ENCODE assay signal across 11 cellular contexts in the genomic region with DNA sequence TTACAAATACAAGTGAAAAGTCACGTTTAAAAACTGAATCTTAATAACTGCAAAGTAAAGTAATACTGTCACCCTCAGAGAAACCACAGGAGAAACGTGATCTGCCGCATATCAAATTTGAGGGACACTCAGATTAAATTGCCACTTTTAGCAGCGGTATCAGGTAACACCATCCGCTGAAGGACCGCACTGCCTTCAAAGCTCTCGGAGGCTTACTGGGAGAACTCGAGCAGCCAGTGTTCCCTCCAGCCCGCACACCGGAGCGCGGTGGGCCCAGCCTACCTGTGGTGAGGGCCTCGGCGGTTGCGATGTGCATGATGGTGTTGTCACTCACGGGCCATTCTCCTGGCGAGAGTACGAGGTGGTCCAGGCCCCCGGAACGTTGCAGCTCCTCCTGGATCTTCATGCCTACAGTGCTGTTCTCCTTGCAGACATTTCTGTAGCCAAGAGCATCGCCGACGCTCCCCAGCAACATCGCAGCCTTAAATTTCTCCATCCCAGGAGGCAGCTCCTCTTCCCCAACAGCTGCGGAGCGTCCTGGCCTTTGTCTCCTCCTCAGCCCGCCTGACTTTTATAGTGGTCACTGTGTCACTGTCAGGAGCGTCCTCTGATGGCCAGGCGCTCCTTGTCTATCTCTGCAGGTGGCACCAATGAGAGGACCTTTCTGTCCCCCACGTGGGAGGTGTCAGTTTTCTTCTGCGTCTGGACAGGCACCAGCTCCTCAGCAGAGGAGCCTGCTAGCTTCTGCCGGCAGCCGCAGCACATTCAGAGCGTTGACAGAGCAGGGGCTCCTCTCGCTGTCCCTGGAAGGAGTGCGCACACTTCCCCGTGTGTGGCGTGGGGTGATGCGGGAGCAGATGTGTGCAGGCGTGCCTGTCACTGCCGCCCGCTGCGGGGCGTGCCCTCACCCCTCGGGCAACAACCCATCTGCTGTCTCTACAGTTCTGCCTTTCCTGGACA. TPM values are rescaled to one million over a fixed set of nuclear protein-coding genes. Genes with fewer than 3 reads are reported as not detected.
DNase-seq lines count a peak whose midpoint lies in the region; ATAC-seq and TF ChIP-seq lines count a peak whose summit lies in the region.
"Had no signal": no experiment of that assay in that cellular context is flagged by ENCODE, and none has a peak within 500 bp of the region (broad histone marks: within the 10 kb centered on the region; RNA-seq: fewer than 3 reads in every experiment).

A gene (minus strand): TSS at position 547 of the 960 bp plus-strand sequence. CDS start 51 bp downstream, at position 496.

- peaks cover 50% of the 10 kb centered on the region for H3K36me3 Mint-ChIP-seq in nephron progenitor cell (ENCODE audit: low read depth)

- H3K27me3 ChIP-seq in BLaER1 (no peaks in the 10 kb centered on the region), ectodermal cell (ENCODE audit: control insufficient read depth, insufficient read depth, low read length, poor library complexity, severe bottlenecking) (no peaks in the 10 kb centered on the region), ovary (no peaks in the 10 kb centered on the region)

- TF ChIP-seq POLR2A in ovary (IDR thresholded peaks at IDR 0.05) = no peak

- H3K4me3 ChIP-seq in BLaER1 (no peak within 1 kb of the TSS), ectodermal cell (ENCODE audit: insufficient read depth, low read depth, low read length) (no peak within 1 kb of the TSS), ovary (no peak within 1 kb of the TSS)

- no peaks in the 10 kb centered on the region for H4K20me1 ChIP-seq in BLaER1

- DNase-seq in NCI-H187 (lab: John Stamatoyannopoulos, UW) = peak; percentile 74 to 89
- DNase-seq in nephron progenitor cell = peak; percentile 42
- DNase-seq in ovary = no peak
- DNase-seq in NCI-H1092 treated with DMSO at 0.1 percent for 48 hours (lab: John Stamatoyannopoulos, UW) = no peak
- DNase-seq: CD8-positive, alpha-beta T cell; erythroblast; stimulated activated CD4-positive, alpha-beta T cell treated with anti-CD3 and anti-CD28 coated beads, Interleukin-1b, Interleukin-23, amount 100 ng/mL, for 48 hours had no signal

- H3K27ac Mint-ChIP-seq in nephron progenitor cell = peak within 1 kb of the TSS; percentile 98
- H3K27ac Mint-ChIP-seq: CD8-positive, alpha-beta T cell had no signal

- peak within 1 kb of the TSS; percentile 55 for H3K4me3 Mint-ChIP-seq in nephron progenitor cell
- H3K4me3 Mint-ChIP-seq: CD8-positive, alpha-beta T cell had no signal

- TF ChIP-seq CTCF in nephron progenitor cell (IDR thresholded peaks at IDR 0.05) = no peak
- TF ChIP-seq CTCF in ovary (IDR thresholded peaks at IDR 0.05) = no peak

- H3K27ac ChIP-seq in BLaER1 (peak within 1 kb of the TSS; percentile 82), ectodermal cell (ENCODE audit: insufficient read depth, low read depth, low read length, poor library complexity, severe bottlenecking) (peak within 1 kb of the TSS; percentile 41), ovary (no peak within 1 kb of the TSS)

- no peaks in the 10 kb centered on the region for H3K9me3 ChIP-seq in BLaER1
- H3K9me3 ChIP-seq in ectodermal cell (ENCODE audit: control insufficient read depth, low read length) = no peaks in the 10 kb centered on the region
- H3K9me3 ChIP-seq in ovary = no peaks in the 10 kb centered on the region

- peak within 1 kb of the TSS; percentile 94 for H3K4me2 ChIP-seq in BLaER1

- no peak for TF ChIP-seq EP300 in ovary (IDR thresholded peaks at IDR 0.05)

- no peaks in the 10 kb centered on the region for H3K9me3 Mint-ChIP-seq in nephron progenitor cell
- H3K9me3 Mint-ChIP-seq: CD8-positive, alpha-beta T cell had no signal

- peak within 1 kb of the TSS; percentile 66 for H3K9ac ChIP-seq in BLaER1

- intact Hi-C loops in ovary (cut with DNase I) = no loop called here

- ATAC-seq in HG02678 (IDR thresholded peaks at IDR 0.05; ENCODE audit: unreplicated experiment) (no peak), HG02938 (IDR thresholded peaks at IDR 0.05; ENCODE audit: unreplicated experiment) (no peak)
- ATAC-seq: CD8-positive, alpha-beta T cell had no signal

- H3K4me1 ChIP-seq in BLaER1 = peaks cover 61% of the 10 kb centered on the region
- H3K4me1 ChIP-seq in ectodermal cell (ENCODE audit: control insufficient read depth, insufficient read depth, low read length) = peaks cover 9% of the 10 kb centered on the region
- peaks cover 9% of the 10 kb centered on the region for H3K4me1 ChIP-seq in ovary (ENCODE audit: insufficient read depth)

- 86 to 90% methylated on average over 45 of the region's 45 CpGs for WGBS in ectodermal cell, 2 experiments
- 75 to 80% (median 79%) methylated on average over 45 of the region's 45 CpGs for WGBS in ovary, 3 donors

- H3K4me1 Mint-ChIP-seq in nephron progenitor cell = peaks cover 46% of the 10 kb centered on the region

- H3K36me3 ChIP-seq in BLaER1 (peaks cover 42% of the 10 kb centered on the region), ectodermal cell (ENCODE audit: control insufficient read depth, insufficient read depth, low read length) (peaks cover 15% of the 10 kb centered on the region), ovary (no peaks in the 10 kb centered on the region)

- peaks cover 4% of the 10 kb centered on the region for H3K27me3 Mint-ChIP-seq in nephron progenitor cell (ENCODE audit: low read depth, poor library complexity)

RNA-seq across cellular contexts. Expression of the gene that starts here (rescaled TPM):
- polyA plus RNA-seq in ectodermal cell (2013, experiment 1 of 4) = 1.1 TPM
- 1.3 TPM for polyA plus RNA-seq in ectodermal cell (2013, experiment 2 of 4)
- polyA plus RNA-seq in ectodermal cell (2013, experiment 3 of 4) = 0.53 TPM
- polyA plus RNA-seq in ectodermal cell (2013, experiment 4 of 4) = 1.2 TPM
- 1 to 10 TPM; 1.6 to 5.0 (median 1.9) TPM for total RNA-seq in ovary
- 1 to 10 TPM; 2.2 to 2.3 TPM for polyA plus RNA-seq in ovary

Comparison
In these comparisons a context has a peak if more than half of its experiments do, and no peak if none do; other contexts are left out.
1. H3K27ac ChIP-seq: peak in BLaER1 (single experiment) and ectodermal cell (single experiment); none in ovary (0 of 2).
2. DNase-seq: peak in NCI-H187 (2 of 2) and nephron progenitor cell (single experiment); none in ovary (0 of 5) and NCI-H1092 treated with DMSO at 0.1 percent for 48 hours (single experiment).